In the genomic region with DNA sequence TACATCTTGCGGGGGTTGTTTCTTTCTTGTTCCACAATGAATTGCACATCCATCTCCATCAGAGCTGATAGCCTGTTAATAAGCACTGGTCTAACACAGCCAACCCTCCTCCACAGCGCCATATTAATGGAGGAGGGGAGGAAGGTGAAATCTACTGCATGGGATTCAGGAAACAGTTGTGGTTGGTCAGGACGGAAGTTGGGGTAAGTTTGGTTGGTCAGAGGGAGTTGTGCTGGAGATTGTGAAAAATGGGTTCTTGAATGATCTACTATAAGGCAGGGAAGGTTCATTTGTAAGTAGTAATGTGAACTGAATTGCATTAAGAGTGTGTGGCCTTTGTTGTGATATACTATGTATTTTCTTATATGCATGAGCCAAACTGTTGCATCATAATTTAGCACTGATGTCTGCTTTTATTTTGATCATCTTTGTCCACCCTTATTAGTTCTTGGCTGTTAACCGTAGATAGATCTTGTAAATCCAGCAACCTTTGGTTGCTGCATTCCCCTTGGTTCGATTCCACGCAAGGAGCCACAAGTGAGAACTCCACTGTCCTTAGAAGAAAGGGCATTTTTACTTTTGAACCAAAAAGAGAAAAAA, we compare ENCODE assay signal across 27 cellular contexts.
"Had no signal": no experiment of that assay in that cellular context is flagged by ENCODE, and none has a peak within 500 bp of the region (broad histone marks: within the 10 kb centered on the region; RNA-seq: fewer than 3 reads in every experiment).

No MANE protein-coding gene starts in this region.

- H3K27ac ChIP-seq: breast epithelium, colonic mucosa, SJSA1 had no signal

- H3K4me3 Mint-ChIP-seq: activated B cell treated with CpG ODN at 0.5 μM for 24 hours; activated CD4-positive, alpha-beta T cell treated with anti-CD3 and anti-CD28 coated beads, Interleukin-2, amount 10 ng/mL, durations not matched to agents 24 days and 14 days; activated CD8-positive, alpha-beta memory T cell treated with anti-CD3 and anti-CD28 coated beads, Interleukin-2, amount 10 ng/mL, durations not matched to agents 7 days and 5 days; activated naive CD4-positive, alpha-beta T cell treated with anti-CD3 and anti-CD28 coated beads, Interleukin-2, amount 50 U/mL, for 24 hours; activated T-cell treated with anti-CD3 and anti-CD28 coated beads, Interleukin-2, amount 50 U/mL, for 24 hours; activated T-helper 1 cell treated with anti-CD3 and anti-CD28 coated beads, Interleukin-12 subunit alpha, Interleukin-12 subunit beta, Interleukin-2, Interleukin-4 antibody, amounts not matched to agents 30 ng/mL and 10 ng/mL and 1 ng/mL, durations not matched to agents 14 hours and 24 hours and 36 hours; T-helper 17 cell had no signal

- DNase-seq: activated B cell treated with CpG ODN at 0.5 μM for 24 hours; activated CD4-positive, alpha-beta T cell treated with anti-CD3 and anti-CD28 coated beads for 1 hour; activated CD4-positive, alpha-beta T cell treated with anti-CD3 and anti-CD28 coated beads, Interleukin-2, amount 10 ng/mL, durations not matched to agents 24 days and 14 days; activated CD4-positive, alpha-beta T cell treated with anti-CD3 and anti-CD28 coated beads, Interleukin-2, amount 50 U/mL, for 48 hours; activated CD8-positive, alpha-beta memory T cell treated with anti-CD3 and anti-CD28 coated beads, Interleukin-2, amount 10 ng/mL, durations not matched to agents 7 days and 5 days; activated effector memory CD4-positive, alpha-beta T cell treated with Interleukin-2 at 50 U/mL for 16 hours; activated naive CD4-positive, alpha-beta T cell; activated T-cell treated with anti-CD3 and anti-CD28 coated beads, Interleukin-2, amount 50 U/mL, for 24 hours; aorta; caudate nucleus; colonic mucosa; MG63; NCI-H1105; NCI-H1436 treated with DMSO at 0.1 percent for 48 hours; NCI-H187; NCI-H2081; NCI-H510A treated with DMSO at 0.1 percent for 48 hours; NCI-H69; PC-3; SHP77; T-helper 17 cell; T-helper 9 cell had no signal

- FAIRE-seq: RCC 7860 had no signal

- H3K4me1 Mint-ChIP-seq: activated B cell treated with CpG ODN at 0.5 μM for 24 hours; activated naive CD4-positive, alpha-beta T cell treated with anti-CD3 and anti-CD28 coated beads, Interleukin-2, amount 50 U/mL, for 24 hours; T-helper 17 cell had no signal

- H3K27me3 Mint-ChIP-seq: activated CD4-positive, alpha-beta T cell treated with anti-CD3 and anti-CD28 coated beads, Interleukin-2, amount 10 ng/mL, durations not matched to agents 24 days and 14 days had no signal

- H3K27ac Mint-ChIP-seq: activated B cell treated with CpG ODN at 0.5 μM for 24 hours; activated CD4-positive, alpha-beta T cell treated with anti-CD3 and anti-CD28 coated beads, Interleukin-2, amount 10 ng/mL, durations not matched to agents 24 days and 14 days; activated CD8-positive, alpha-beta memory T cell treated with anti-CD3 and anti-CD28 coated beads, Interleukin-2, amount 10 ng/mL, durations not matched to agents 7 days and 5 days; activated naive CD4-positive, alpha-beta T cell treated with anti-CD3 and anti-CD28 coated beads, Interleukin-2, amount 50 U/mL, for 24 hours; activated T-cell treated with anti-CD3 and anti-CD28 coated beads, Interleukin-2, amount 50 U/mL, for 24 hours; activated T-helper 1 cell treated with anti-CD3 and anti-CD28 coated beads, Interleukin-12 subunit alpha, Interleukin-12 subunit beta, Interleukin-2, Interleukin-4 antibody, amounts not matched to agents 30 ng/mL and 10 ng/mL and 1 ng/mL, durations not matched to agents 14 hours and 24 hours and 36 hours; T-helper 17 cell had no signal

- H3K36me3 ChIP-seq: breast epithelium, colonic mucosa, MG63, SJSA1 had no signal

- ATAC-seq: activated CD8-positive, alpha-beta memory T cell treated with anti-CD3 and anti-CD28 coated beads, Interleukin-2, amount 10 ng/mL, durations not matched to agents 7 days and 5 days; PC-3; T-helper 17 cell had no signal

- H3K4me3 ChIP-seq: breast epithelium, colonic mucosa, MG63, SJSA1 had no signal

- H3K27me3 ChIP-seq: breast epithelium, colonic mucosa, MG63, SJSA1 had no signal

- H3K9me3 ChIP-seq: colonic mucosa, MG63, SJSA1 had no signal

- H3K4me1 ChIP-seq: breast epithelium, colonic mucosa, SJSA1 had no signal

- H3K36me3 Mint-ChIP-seq: activated CD8-positive, alpha-beta memory T cell treated with anti-CD3 and anti-CD28 coated beads, Interleukin-2, amount 10 ng/mL, durations not matched to agents 7 days and 5 days; activated naive CD4-positive, alpha-beta T cell treated with anti-CD3 and anti-CD28 coated beads, Interleukin-2, amount 50 U/mL, for 24 hours had no signal
